Comparison of ENCODE assay signal across 1 cellular context in the genomic region with DNA sequence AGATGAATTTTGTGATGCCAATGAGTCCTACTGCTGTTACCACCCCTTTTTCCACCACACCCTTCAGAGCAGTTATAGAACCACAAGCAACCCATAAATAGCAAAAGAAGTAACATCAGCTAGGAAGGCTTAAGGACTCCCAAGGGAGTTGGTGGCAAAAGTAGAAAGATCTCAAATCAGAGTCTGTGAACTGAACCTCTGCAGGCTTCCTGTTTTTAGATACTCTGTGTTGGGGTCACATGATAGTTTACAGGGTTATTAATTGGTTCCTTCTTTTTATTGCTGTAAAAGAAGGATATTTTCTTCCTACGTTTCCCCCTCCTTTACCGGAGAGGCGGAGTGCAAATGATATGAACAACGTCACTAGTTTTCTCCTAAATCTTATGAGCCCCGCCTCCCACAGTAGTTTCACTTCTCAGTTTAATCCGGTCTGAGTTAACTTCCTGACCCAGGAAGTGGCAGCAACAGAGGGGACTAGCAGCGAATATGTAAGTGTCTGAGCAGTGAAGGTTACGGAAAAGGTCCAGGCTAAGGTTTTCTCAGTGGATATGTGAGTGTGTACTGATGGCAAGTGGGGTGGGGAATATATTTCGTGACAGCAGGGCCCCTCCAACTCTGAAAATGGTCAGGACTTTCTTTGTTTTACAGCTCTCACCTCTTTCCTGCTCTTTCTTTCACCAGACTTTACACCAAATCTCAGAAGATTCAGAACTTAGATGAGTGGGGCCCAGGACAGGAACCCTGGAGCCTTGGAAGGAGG.
TF ChIP-seq lines count a peak whose summit lies in the region.

TRIM38 (plus strand) TSS at position 435 of the 760 bp plus-strand sequence. CDS start 3,721 bp downstream, outside the sequence.

TF ChIP-seq in GM12878, 131 proteins besides CTCF, POLR2A, EP300 and RAD21 (continued from another document and continues in another):
- TF ChIP-seq IKZF2 (IDR thresholded peaks at IDR 0.05) (peak; percentile 86 to 87; a peak in 3 of 4 replicates), E4F1 (IDR thresholded peaks at IDR 0.05; ENCODE audit: borderline replicate concordance, partially characterized antibody) (peak; percentile 78), POLR2AphosphoS2 (IDR thresholded peaks at IDR 0.05; ENCODE audit: low read depth, low read length) (peak; percentile 88), MEF2B (IDR thresholded peaks at IDR 0.05; ENCODE audit: partially characterized antibody, poor library complexity, severe bottlenecking) (peak; percentile 99), PAX5 (IDR thresholded peaks at IDR 0.05; ENCODE audit: borderline replicate concordance, low read depth, low read length) (peak; percentile 7; the same call in 1 of the 2 replicates), SUPT20H (IDR thresholded peaks at IDR 0.05; ENCODE audit: borderline replicate concordance, control insufficient read depth, low read depth, low read length) (no peak), ESRRA (IDR thresholded peaks at IDR 0.05; ENCODE audit: low read length) (no peak), SMAD1 (IDR thresholded peaks at IDR 0.05; ENCODE audit: low read depth, partially characterized antibody) (peak; percentile 25), BCL11A (IDR thresholded peaks at IDR 0.05; ENCODE audit: low read depth, low read length) (peak; percentile 62), RB1 (IDR thresholded peaks at IDR 0.05; ENCODE audit: borderline replicate concordance) (no peak), WRNIP1 (IDR thresholded peaks at IDR 0.05; ENCODE audit: borderline replicate concordance, low read depth, low read length) (no peak), CREM (IDR thresholded peaks at IDR 0.05; ENCODE audit: low read depth) (no peak; the same call in 1 of the 2 replicates), BACH1 (IDR thresholded peaks at IDR 0.05; ENCODE audit: borderline replicate concordance) (peak; percentile 51), SMC3 (IDR thresholded peaks at IDR 0.05; ENCODE audit: borderline replicate concordance, low read length) (no peak), NR2C1 (IDR thresholded peaks at IDR 0.05) (no peak), RFX5 (IDR thresholded peaks at IDR 0.05; ENCODE audit: low read depth, low read length) (no peak), EED (IDR thresholded peaks at IDR 0.05; ENCODE audit: low read depth) (peak; percentile 62; the same call in 1 of the 2 replicates), RCOR1 (conservative IDR thresholded peaks at IDR 0.05; ENCODE audit: low read depth, low read length) (0 out of 2 replicates have a peak, but pooled peaks have one; percentile 22), ETV6 (conservative IDR thresholded peaks at IDR 0.05 in 1 of 2, IDR thresholded peaks at IDR 0.05 in 1 of 2; ENCODE audit: borderline replicate concordance in 1 of 2, low read depth in 1 of 2) (peak in 1 of 2 experiments; percentile 79; a peak in 1 of 4 replicates), NRF1 (conservative IDR thresholded peaks at IDR 0.05; ENCODE audit: low read depth, low read length) (no peak), MEF2A (IDR thresholded peaks at IDR 0.05; ENCODE audit: insufficient read depth, low read depth, low read length) (peak; percentile 84), NFYA (IDR thresholded peaks at IDR 0.05; ENCODE audit: borderline replicate concordance, low read depth, low read length) (no peak), PAX8 (IDR thresholded peaks at IDR 0.05) (no peak), MLLT1 (IDR thresholded peaks at IDR 0.05) (peak; percentile 77), NFIC (IDR thresholded peaks at IDR 0.05; ENCODE audit: low read depth, low read length) (peak; percentile 76), SP1 (IDR thresholded peaks at IDR 0.05; ENCODE audit: low read depth, low read length) (no peak), JUND (IDR thresholded peaks at IDR 0.05; ENCODE audit: low read depth, low read length) (no peak), EGR1 (IDR thresholded peaks at IDR 0.05; ENCODE audit: borderline replicate concordance in 1 of 2, low read depth in 2 of 2, low read length in 2 of 2) (no peak), BHLHE40 (IDR thresholded peaks at IDR 0.05; ENCODE audit: borderline replicate concordance in 1 of 2, low read depth in 2 of 2, low read length in 1 of 2) (peak in 1 of 2 experiments; percentile 8; a peak in 1 of 4 replicates), SMARCA5 (IDR thresholded peaks at IDR 0.05) (no peak), MYB (IDR thresholded peaks at IDR 0.05; ENCODE audit: borderline replicate concordance, low read depth, low read length) (no peak), EZH2 (IDR thresholded peaks at IDR 0.05; ENCODE audit: borderline replicate concordance, control insufficient read depth, low read depth, low read length) (no peak), TCF12 (IDR thresholded peaks at IDR 0.05; ENCODE audit: low read depth, low read length) (peak; percentile 35; the same call in 1 of the 2 replicates), RAD51 (IDR thresholded peaks at IDR 0.05) (peak; percentile 90), GABPA (IDR thresholded peaks at IDR 0.05; ENCODE audit: low read depth) (no peak), TCF3 (IDR thresholded peaks at IDR 0.05; ENCODE audit: borderline replicate concordance, insufficient read depth, low read depth, low read length) (no peak; the same call in 1 of the 2 replicates), ATF3 (IDR thresholded peaks at IDR 0.05; ENCODE audit: borderline replicate concordance, extremely low read depth, low read depth, low read length) (no peak)
- TF ChIP-seq, protein P1, sequence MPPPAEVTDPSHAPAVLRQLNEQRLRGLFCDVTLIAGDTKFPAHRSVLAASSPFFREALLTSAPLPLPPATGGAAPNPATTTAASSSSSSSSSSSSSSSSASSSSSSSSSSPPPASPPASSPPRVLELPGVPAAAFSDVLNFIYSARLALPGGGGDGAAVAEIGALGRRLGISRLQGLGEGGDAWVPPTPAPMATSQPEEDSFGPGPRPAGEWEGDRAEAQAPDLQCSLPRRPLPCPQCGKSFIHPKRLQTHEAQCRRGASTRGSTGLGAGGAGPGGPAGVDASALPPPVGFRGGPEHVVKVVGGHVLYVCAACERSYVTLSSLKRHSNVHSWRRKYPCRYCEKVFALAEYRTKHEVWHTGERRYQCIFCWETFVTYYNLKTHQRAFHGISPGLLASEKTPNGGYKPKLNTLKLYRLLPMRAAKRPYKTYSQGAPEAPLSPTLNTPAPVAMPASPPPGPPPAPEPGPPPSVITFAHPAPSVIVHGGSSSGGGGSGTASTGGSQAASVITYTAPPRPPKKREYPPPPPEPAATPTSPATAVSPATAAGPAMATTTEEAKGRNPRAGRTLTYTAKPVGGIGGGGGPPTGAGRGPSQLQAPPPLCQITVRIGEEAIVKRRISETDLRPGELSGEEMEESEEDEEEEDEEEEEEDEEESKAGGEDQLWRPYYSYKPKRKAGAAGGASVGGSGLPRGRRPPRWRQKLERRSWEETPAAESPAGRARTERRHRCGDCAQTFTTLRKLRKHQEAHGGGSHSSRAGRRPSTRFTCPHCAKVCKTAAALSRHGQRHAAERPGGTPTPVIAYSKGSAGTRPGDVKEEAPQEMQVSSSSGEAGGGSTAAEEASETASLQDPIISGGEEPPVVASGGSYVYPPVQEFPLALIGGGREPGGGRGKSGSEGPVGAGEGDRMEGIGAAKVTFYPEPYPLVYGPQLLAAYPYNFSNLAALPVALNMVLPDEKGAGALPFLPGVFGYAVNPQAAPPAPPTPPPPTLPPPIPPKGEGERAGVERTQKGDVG (CRISPR knock-in tag; IDR thresholded peaks at IDR 0.05): no peak
- TF ChIP-seq, protein P2, sequence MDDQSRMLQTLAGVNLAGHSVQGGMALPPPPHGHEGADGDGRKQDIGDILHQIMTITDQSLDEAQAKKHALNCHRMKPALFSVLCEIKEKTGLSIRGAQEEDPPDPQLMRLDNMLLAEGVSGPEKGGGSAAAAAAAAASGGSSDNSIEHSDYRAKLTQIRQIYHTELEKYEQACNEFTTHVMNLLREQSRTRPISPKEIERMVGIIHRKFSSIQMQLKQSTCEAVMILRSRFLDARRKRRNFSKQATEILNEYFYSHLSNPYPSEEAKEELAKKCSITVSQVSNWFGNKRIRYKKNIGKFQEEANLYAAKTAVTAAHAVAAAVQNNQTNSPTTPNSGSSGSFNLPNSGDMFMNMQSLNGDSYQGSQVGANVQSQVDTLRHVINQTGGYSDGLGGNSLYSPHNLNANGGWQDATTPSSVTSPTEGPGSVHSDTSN (IDR thresholded peaks at IDR 0.05; ENCODE audit: insufficient replicate concordance, low read depth, low read length): no peak
- TF ChIP-seq, protein P3, sequence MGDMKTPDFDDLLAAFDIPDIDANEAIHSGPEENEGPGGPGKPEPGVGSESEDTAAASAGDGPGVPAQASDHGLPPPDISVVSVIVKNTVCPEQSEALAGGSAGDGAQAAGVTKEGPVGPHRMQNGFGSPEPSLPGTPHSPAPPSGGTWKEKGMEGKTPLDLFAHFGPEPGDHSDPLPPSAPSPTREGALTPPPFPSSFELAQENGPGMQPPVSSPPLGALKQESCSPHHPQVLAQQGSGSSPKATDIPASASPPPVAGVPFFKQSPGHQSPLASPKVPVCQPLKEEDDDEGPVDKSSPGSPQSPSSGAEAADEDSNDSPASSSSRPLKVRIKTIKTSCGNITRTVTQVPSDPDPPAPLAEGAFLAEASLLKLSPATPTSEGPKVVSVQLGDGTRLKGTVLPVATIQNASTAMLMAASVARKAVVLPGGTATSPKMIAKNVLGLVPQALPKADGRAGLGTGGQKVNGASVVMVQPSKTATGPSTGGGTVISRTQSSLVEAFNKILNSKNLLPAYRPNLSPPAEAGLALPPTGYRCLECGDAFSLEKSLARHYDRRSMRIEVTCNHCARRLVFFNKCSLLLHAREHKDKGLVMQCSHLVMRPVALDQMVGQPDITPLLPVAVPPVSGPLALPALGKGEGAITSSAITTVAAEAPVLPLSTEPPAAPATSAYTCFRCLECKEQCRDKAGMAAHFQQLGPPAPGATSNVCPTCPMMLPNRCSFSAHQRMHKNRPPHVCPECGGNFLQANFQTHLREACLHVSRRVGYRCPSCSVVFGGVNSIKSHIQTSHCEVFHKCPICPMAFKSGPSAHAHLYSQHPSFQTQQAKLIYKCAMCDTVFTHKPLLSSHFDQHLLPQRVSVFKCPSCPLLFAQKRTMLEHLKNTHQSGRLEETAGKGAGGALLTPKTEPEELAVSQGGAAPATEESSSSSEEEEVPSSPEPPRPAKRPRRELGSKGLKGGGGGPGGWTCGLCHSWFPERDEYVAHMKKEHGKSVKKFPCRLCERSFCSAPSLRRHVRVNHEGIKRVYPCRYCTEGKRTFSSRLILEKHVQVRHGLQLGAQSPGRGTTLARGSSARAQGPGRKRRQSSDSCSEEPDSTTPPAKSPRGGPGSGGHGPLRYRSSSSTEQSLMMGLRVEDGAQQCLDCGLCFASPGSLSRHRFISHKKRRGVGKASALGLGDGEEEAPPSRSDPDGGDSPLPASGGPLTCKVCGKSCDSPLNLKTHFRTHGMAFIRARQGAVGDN (IDR thresholded peaks at IDR 0.05): peak; percentile 59
- TF ChIP-seq, protein P4, sequence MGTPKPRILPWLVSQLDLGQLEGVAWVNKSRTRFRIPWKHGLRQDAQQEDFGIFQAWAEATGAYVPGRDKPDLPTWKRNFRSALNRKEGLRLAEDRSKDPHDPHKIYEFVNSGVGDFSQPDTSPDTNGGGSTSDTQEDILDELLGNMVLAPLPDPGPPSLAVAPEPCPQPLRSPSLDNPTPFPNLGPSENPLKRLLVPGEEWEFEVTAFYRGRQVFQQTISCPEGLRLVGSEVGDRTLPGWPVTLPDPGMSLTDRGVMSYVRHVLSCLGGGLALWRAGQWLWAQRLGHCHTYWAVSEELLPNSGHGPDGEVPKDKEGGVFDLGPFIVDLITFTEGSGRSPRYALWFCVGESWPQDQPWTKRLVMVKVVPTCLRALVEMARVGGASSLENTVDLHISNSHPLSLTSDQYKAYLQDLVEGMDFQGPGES (IDR thresholded peaks at IDR 0.05): no peak
- TF ChIP-seq, protein P5, sequence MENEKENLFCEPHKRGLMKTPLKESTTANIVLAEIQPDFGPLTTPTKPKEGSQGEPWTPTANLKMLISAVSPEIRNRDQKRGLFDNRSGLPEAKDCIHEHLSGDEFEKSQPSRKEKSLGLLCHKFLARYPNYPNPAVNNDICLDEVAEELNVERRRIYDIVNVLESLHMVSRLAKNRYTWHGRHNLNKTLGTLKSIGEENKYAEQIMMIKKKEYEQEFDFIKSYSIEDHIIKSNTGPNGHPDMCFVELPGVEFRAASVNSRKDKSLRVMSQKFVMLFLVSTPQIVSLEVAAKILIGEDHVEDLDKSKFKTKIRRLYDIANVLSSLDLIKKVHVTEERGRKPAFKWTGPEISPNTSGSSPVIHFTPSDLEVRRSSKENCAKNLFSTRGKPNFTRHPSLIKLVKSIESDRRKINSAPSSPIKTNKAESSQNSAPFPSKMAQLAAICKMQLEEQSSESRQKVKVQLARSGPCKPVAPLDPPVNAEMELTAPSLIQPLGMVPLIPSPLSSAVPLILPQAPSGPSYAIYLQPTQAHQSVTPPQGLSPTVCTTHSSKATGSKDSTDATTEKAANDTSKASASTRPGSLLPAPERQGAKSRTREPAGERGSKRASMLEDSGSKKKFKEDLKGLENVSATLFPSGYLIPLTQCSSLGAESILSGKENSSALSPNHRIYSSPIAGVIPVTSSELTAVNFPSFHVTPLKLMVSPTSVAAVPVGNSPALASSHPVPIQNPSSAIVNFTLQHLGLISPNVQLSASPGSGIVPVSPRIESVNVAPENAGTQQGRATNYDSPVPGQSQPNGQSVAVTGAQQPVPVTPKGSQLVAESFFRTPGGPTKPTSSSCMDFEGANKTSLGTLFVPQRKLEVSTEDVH (IDR thresholded peaks at IDR 0.05; ENCODE audit: low read depth, partially characterized antibody): peak; percentile 21
